In genomic region chr19:21851596-21852345, GRCh38 we compare ENCODE assay signal across 1 cellular context.
TF ChIP-seq lines count a peak whose summit lies in the region.

No MANE protein-coding gene starts in this region.

TF ChIP-seq in K562, 482 proteins besides CTCF, POLR2A, EP300 and RAD21 (continued from another document and continues in another):
- TF ChIP-seq PBX2 (CRISPR knock-in tag; IDR thresholded peaks at IDR 0.05; ENCODE audit: low read depth) (no peak), PBX2 (tag; conservative IDR thresholded peaks at IDR 0.05; ENCODE audit: low read depth) (peak; percentile 31; the same call in 1 of the 2 replicates), NRF1 (conservative IDR thresholded peaks at IDR 0.05 in 1 of 2, IDR thresholded peaks at IDR 0.05 in 1 of 2) (peak; percentile 70 to 77), HDAC1 (IDR thresholded peaks at IDR 0.05) (peak in 1 of 2 experiments; percentile 40; a peak in 1 of 4 replicates), GTF2F1 (IDR thresholded peaks at IDR 0.05; ENCODE audit: low read depth, low read length) (no peak), ZBTB7A (IDR thresholded peaks at IDR 0.05; ENCODE audit: borderline replicate concordance, control insufficient read depth, low read depth, low read length) (peak; percentile 10; the same call in 1 of the 2 replicates), HINFP (tag; conservative IDR thresholded peaks at IDR 0.05; ENCODE audit: low read depth) (peak; percentile 56; the same call in 1 of the 2 replicates), EP400 (IDR thresholded peaks at IDR 0.05) (peak; percentile 65; the same call in 1 of the 2 replicates), NFRKB (IDR thresholded peaks at IDR 0.05; ENCODE audit: low read depth) (0 out of 2 replicates have a peak, but pooled peaks have one; percentile 45), PHF20 (IDR thresholded peaks at IDR 0.05; ENCODE audit: partially characterized antibody) (peak; percentile 74), HNRNPH1 (optimal IDR thresholded peaks at IDR 0.05; ENCODE audit: low read depth, low read length) (no peak), EGR1 (conservative IDR thresholded peaks at IDR 0.05) (peak; percentile 25; the same call in 1 of the 2 replicates), PHF8 (IDR thresholded peaks at IDR 0.05; ENCODE audit: borderline replicate concordance, low read length) (peak; percentile 45), SUPT5H (IDR thresholded peaks at IDR 0.05) (peak; percentile 55), NFE2L1 (tag; IDR thresholded peaks at IDR 0.05; ENCODE audit: borderline replicate concordance, low read depth) (no peak), MBD2 (IDR thresholded peaks at IDR 0.05; ENCODE audit: borderline replicate concordance, low read depth) (peak; percentile 76), CC2D1A (IDR thresholded peaks at IDR 0.05) (peak; percentile 60; the same call in 1 of the 2 replicates), FOS (IDR thresholded peaks at IDR 0.05; ENCODE audit: extremely low read depth, insufficient read length) (peak; percentile 82), ATF1 (CRISPR knock-in tag; IDR thresholded peaks at IDR 0.05) (no peak), ATF1 (tag; IDR thresholded peaks at IDR 0.05) (peak; percentile 28; the same call in 1 of the 2 replicates), NFYB (IDR thresholded peaks at IDR 0.05; ENCODE audit: extremely low read depth, insufficient read length) (peak; percentile 92), PKNOX1 (IDR thresholded peaks at IDR 0.05) (peak; percentile 79), CHD2 (IDR thresholded peaks at IDR 0.05; ENCODE audit: low read depth, low read length) (0 out of 2 replicates have a peak, but pooled peaks have one; percentile 56), ZBTB5 (IDR thresholded peaks at IDR 0.05) (peak; percentile 78), MAZ (CRISPR knock-in tag; conservative IDR thresholded peaks at IDR 0.05 in 1 of 2, IDR thresholded peaks at IDR 0.05 in 1 of 2) (peak in 1 of 2 experiments; percentile 53; a peak in 2 of 4 replicates), CXXC5 (CRISPR knock-in tag; IDR thresholded peaks at IDR 0.05) (peak; percentile 53), TAF1 (IDR thresholded peaks at IDR 0.05; ENCODE audit: control insufficient read depth, extremely low read depth, insufficient read depth, low read length, severe bottlenecking) (peak; percentile 32), KLF6 (CRISPR knock-in tag; IDR thresholded peaks at IDR 0.05; ENCODE audit: borderline replicate concordance) (no peak), E2F6 (IDR thresholded peaks at IDR 0.05; ENCODE audit: borderline replicate concordance in 1 of 2, extremely low read depth in 1 of 2, insufficient read depth in 1 of 2, insufficient read length in 1 of 2, low read depth in 1 of 2, low read length in 1 of 2, poor library complexity in 1 of 2, severe bottlenecking in 1 of 2) (peak; percentile 22 to 52), THAP12 (CRISPR knock-in tag; IDR thresholded peaks at IDR 0.05) (no peak), KLF1 (tag; IDR thresholded peaks at IDR 0.05) (0 out of 2 replicates have a peak, but pooled peaks have one; percentile 38), RBM25 (IDR thresholded peaks at IDR 0.05; ENCODE audit: low read depth, low read length, severe bottlenecking) (peak; percentile 77), RBFOX2 (IDR thresholded peaks at IDR 0.05; ENCODE audit: low read depth, low read length) (peak; percentile 79), ATF7 (IDR thresholded peaks at IDR 0.05) (no peak), RCOR1 (IDR thresholded peaks at IDR 0.05; ENCODE audit: borderline replicate concordance in 1 of 2, low read depth in 2 of 2, low read length in 2 of 2) (no peak), POLR2G (IDR thresholded peaks at IDR 0.05; ENCODE audit: low read depth, low read length) (peak; percentile 76), SREBF2 (CRISPR knock-in tag; IDR thresholded peaks at IDR 0.05) (no peak), MGA (IDR thresholded peaks at IDR 0.05) (0 out of 2 replicates have a peak, but pooled peaks have one; percentile 22), L3MBTL2 (IDR thresholded peaks at IDR 0.05) (peak; percentile 54; the same call in 1 of the 2 replicates)
